Comparison of ENCODE assay signal across 31 cellular contexts in genomic region chr11:10708131-10708530, GRCh38. TPM values are rescaled to one million over a fixed set of nuclear protein-coding genes. Genes with fewer than 3 reads are reported as not detected.
"Had no signal": no experiment of that assay in that cellular context is flagged by ENCODE, and none has a peak within 500 bp of the region (broad histone marks: within the 10 kb centered on the region; RNA-seq: fewer than 3 reads in every experiment).

No MANE protein-coding gene starts in this region.

- H3K9me3 Mint-ChIP-seq: activated CD4-positive, alpha-beta memory T cell treated with anti-CD3 and anti-CD28 coated beads, Interleukin-2, amount 10 ng/mL, durations not matched to agents 7 days and 5 days; activated CD4-positive, alpha-beta T cell treated with anti-CD3 and anti-CD28 coated beads, Interleukin-2, amount 10 ng/mL, durations not matched to agents 24 days and 14 days; activated naive CD4-positive, alpha-beta T cell treated with anti-CD3 and anti-CD28 coated beads, Interleukin-2, amount 10 ng/mL, durations not matched to agents 7 days and 5 days; activated naive CD4-positive, alpha-beta T cell treated with anti-CD3 and anti-CD28 coated beads, Interleukin-2, amount 50 U/mL, for 72 hours; activated naive CD8-positive, alpha-beta T cell treated with anti-CD3 and anti-CD28 coated beads, Interleukin-2, amount 10 ng/mL, durations not matched to agents 7 days and 5 days; activated T-cell treated with anti-CD3 and anti-CD28 coated beads, Interleukin-2, amount 50 U/mL, for 24 hours; activated T-cell treated with anti-CD3 and anti-CD28 coated beads, Interleukin-2, amount 50 U/mL, for 72 hours; brain; central memory CD8-positive, alpha-beta T cell; dendritic cell treated with granulocyte-macrophage colony-stimulating factor and Interleukin-4, amounts not matched to agents 40 ng/mL and 50 ng/mL, for 4 days; endodermal cell; T-helper 2 cell treated with Interferon-gamma antibody and Interleukin-4, amounts not matched to agents 5 μg/mL and 100 μg/mL, for 36 hours had no signal

- H3K4me3 ChIP-seq: ascending aorta, breast epithelium, coronary artery, dorsolateral prefrontal cortex had no signal

- H3K4me3 Mint-ChIP-seq: activated CD4-positive, alpha-beta memory T cell treated with anti-CD3 and anti-CD28 coated beads, Interleukin-2, amount 10 ng/mL, durations not matched to agents 7 days and 5 days; activated CD4-positive, alpha-beta T cell treated with anti-CD3 and anti-CD28 coated beads for 36 hours; activated CD4-positive, alpha-beta T cell treated with anti-CD3 and anti-CD28 coated beads, Interleukin-2, amount 10 ng/mL, durations not matched to agents 24 days and 14 days; activated naive CD4-positive, alpha-beta T cell treated with anti-CD3 and anti-CD28 coated beads, Interleukin-2, amount 10 ng/mL, durations not matched to agents 7 days and 5 days; activated naive CD8-positive, alpha-beta T cell treated with anti-CD3 and anti-CD28 coated beads, Interleukin-2, amount 10 ng/mL, durations not matched to agents 7 days and 5 days; activated T-cell treated with anti-CD3 and anti-CD28 coated beads, Interleukin-2, amount 50 U/mL, for 24 hours; activated T-cell treated with anti-CD3 and anti-CD28 coated beads, Interleukin-2, amount 50 U/mL, for 72 hours; brain; central memory CD8-positive, alpha-beta T cell; dendritic cell treated with granulocyte-macrophage colony-stimulating factor and Interleukin-4, amounts not matched to agents 40 ng/mL and 50 ng/mL, for 4 days; endodermal cell; T-helper 17 cell; T-helper 2 cell treated with Interferon-gamma antibody and Interleukin-4, amounts not matched to agents 5 μg/mL and 100 μg/mL, for 36 hours had no signal

- H3K27me3 Mint-ChIP-seq: activated CD4-positive, alpha-beta memory T cell treated with anti-CD3 and anti-CD28 coated beads, Interleukin-2, amount 10 ng/mL, durations not matched to agents 7 days and 5 days; activated CD4-positive, alpha-beta T cell treated with anti-CD3 and anti-CD28 coated beads for 36 hours; activated T-cell treated with anti-CD3 and anti-CD28 coated beads, Interleukin-2, amount 50 U/mL, for 24 hours; central memory CD8-positive, alpha-beta T cell had no signal

- H3K4me1 ChIP-seq: ascending aorta, breast epithelium had no signal

- H3K27ac ChIP-seq: ascending aorta, coronary artery had no signal

- H3K27ac Mint-ChIP-seq: activated CD4-positive, alpha-beta memory T cell treated with anti-CD3 and anti-CD28 coated beads, Interleukin-2, amount 10 ng/mL, durations not matched to agents 7 days and 5 days; activated CD4-positive, alpha-beta T cell treated with anti-CD3 and anti-CD28 coated beads for 36 hours; activated CD4-positive, alpha-beta T cell treated with anti-CD3 and anti-CD28 coated beads, Interleukin-2, amount 10 ng/mL, durations not matched to agents 24 days and 14 days; activated naive CD4-positive, alpha-beta T cell treated with anti-CD3 and anti-CD28 coated beads, Interleukin-2, amount 10 ng/mL, durations not matched to agents 7 days and 5 days; activated naive CD4-positive, alpha-beta T cell treated with anti-CD3 and anti-CD28 coated beads, Interleukin-2, amount 50 U/mL, for 72 hours; activated naive CD8-positive, alpha-beta T cell treated with anti-CD3 and anti-CD28 coated beads, Interleukin-2, amount 10 ng/mL, durations not matched to agents 7 days and 5 days; activated T-cell treated with anti-CD3 and anti-CD28 coated beads, Interleukin-2, amount 50 U/mL, for 24 hours; activated T-cell treated with anti-CD3 and anti-CD28 coated beads, Interleukin-2, amount 50 U/mL, for 72 hours; brain; dendritic cell treated with granulocyte-macrophage colony-stimulating factor and Interleukin-4, amounts not matched to agents 40 ng/mL and 50 ng/mL, for 4 days; endodermal cell; T-helper 17 cell; T-helper 2 cell treated with Interferon-gamma antibody and Interleukin-4, amounts not matched to agents 5 μg/mL and 100 μg/mL, for 36 hours had no signal

- H3K9me3 ChIP-seq: ascending aorta, breast epithelium had no signal

- DNase-seq: activated CD4-positive, alpha-beta memory T cell treated with anti-CD3 and anti-CD28 coated beads, Interleukin-2, amount 10 ng/mL, durations not matched to agents 7 days and 5 days; activated CD4-positive, alpha-beta T cell treated with anti-CD3 and anti-CD28 coated beads for 36 hours; activated CD4-positive, alpha-beta T cell treated with anti-CD3 and anti-CD28 coated beads, Interleukin-2, amount 10 ng/mL, durations not matched to agents 24 days and 14 days; activated CD4-positive, alpha-beta T cell treated with anti-CD3 and anti-CD28 coated beads, Interleukin-2, amount 50 U/mL, for 4 hours; activated CD4-positive, CD25-positive, alpha-beta regulatory T cell; activated CD4-positive, CD25-positive, alpha-beta regulatory T cell treated with anti-CD3 and anti-CD28 coated beads, Interleukin-2, amount 50 U/mL, for 72 hours; activated CD8-positive, alpha-beta memory T cell treated with anti-CD3 and anti-CD28 coated beads, Interleukin-2, amount 50 U/mL, for 48 hours; activated gamma-delta T cell; activated naive CD4-positive, alpha-beta T cell; activated naive CD4-positive, alpha-beta T cell treated with anti-CD3 and anti-CD28 coated beads, Interleukin-2, amount 10 ng/mL, durations not matched to agents 7 days and 5 days; activated naive CD8-positive, alpha-beta T cell treated with anti-CD3 and anti-CD28 coated beads, Interleukin-2, amount 10 ng/mL, durations not matched to agents 7 days and 5 days; activated T-cell treated with anti-CD3 and anti-CD28 coated beads for 4 hours; activated T-cell treated with anti-CD3 and anti-CD28 coated beads, Interleukin-2, amount 50 U/mL, for 24 hours; activated T-cell treated with anti-CD3 and anti-CD28 coated beads, Interleukin-2, amount 50 U/mL, for 72 hours; dorsolateral prefrontal cortex; effector memory CD4-positive, alpha-beta T cell; endodermal cell; foreskin fibroblast; T-helper 1 cell; T-helper 17 cell; T1000 had no signal

- H3K27me3 ChIP-seq: ascending aorta, breast epithelium, dorsolateral prefrontal cortex had no signal

- H3K36me3 Mint-ChIP-seq: activated naive CD4-positive, alpha-beta T cell treated with anti-CD3 and anti-CD28 coated beads, Interleukin-2, amount 10 ng/mL, durations not matched to agents 7 days and 5 days; activated naive CD4-positive, alpha-beta T cell treated with anti-CD3 and anti-CD28 coated beads, Interleukin-2, amount 50 U/mL, for 72 hours; activated naive CD8-positive, alpha-beta T cell treated with anti-CD3 and anti-CD28 coated beads, Interleukin-2, amount 10 ng/mL, durations not matched to agents 7 days and 5 days; brain had no signal

- ATAC-seq: activated CD4-positive, alpha-beta T cell treated with anti-CD3 and anti-CD28 coated beads for 36 hours; activated naive CD4-positive, alpha-beta T cell treated with anti-CD3 and anti-CD28 coated beads, Interleukin-2, amount 50 U/mL, for 72 hours; activated T-cell treated with anti-CD3 and anti-CD28 coated beads, Interleukin-2, amount 50 U/mL, for 72 hours; esophagus mucosa; T-helper 17 cell had no signal

- H3K36me3 ChIP-seq: ascending aorta, breast epithelium had no signal

- H3K4me1 Mint-ChIP-seq: activated CD4-positive, alpha-beta memory T cell treated with anti-CD3 and anti-CD28 coated beads, Interleukin-2, amount 10 ng/mL, durations not matched to agents 7 days and 5 days; activated CD4-positive, alpha-beta T cell treated with anti-CD3 and anti-CD28 coated beads for 36 hours; activated CD4-positive, alpha-beta T cell treated with anti-CD3 and anti-CD28 coated beads, Interleukin-2, amount 10 ng/mL, durations not matched to agents 24 days and 14 days; activated naive CD4-positive, alpha-beta T cell treated with anti-CD3 and anti-CD28 coated beads, Interleukin-2, amount 10 ng/mL, durations not matched to agents 7 days and 5 days; activated naive CD8-positive, alpha-beta T cell treated with anti-CD3 and anti-CD28 coated beads, Interleukin-2, amount 10 ng/mL, durations not matched to agents 7 days and 5 days; brain; central memory CD8-positive, alpha-beta T cell; endodermal cell had no signal

RNA-seq across cellular contexts. Expression of gene IRAG1, which starts 14.6 kb away (rescaled TPM):
- total RNA-seq: activated CD4-positive, alpha-beta T cell treated with anti-CD3 and anti-CD28 coated beads for 36 hours; activated CD4-positive, alpha-beta T cell treated with anti-CD3 and anti-CD28 coated beads, Interleukin-2, amount 10 ng/mL, durations not matched to agents 24 days and 14 days; activated naive CD4-positive, alpha-beta T cell treated with anti-CD3 and anti-CD28 coated beads, Interleukin-2, amount 50 U/mL, for 72 hours; activated naive CD8-positive, alpha-beta T cell treated with anti-CD3 and anti-CD28 coated beads, Interleukin-2, amount 10 ng/mL, durations not matched to agents 7 days and 5 days; epithelial cell of proximal tubule had no signal
